In the genomic region with DNA sequence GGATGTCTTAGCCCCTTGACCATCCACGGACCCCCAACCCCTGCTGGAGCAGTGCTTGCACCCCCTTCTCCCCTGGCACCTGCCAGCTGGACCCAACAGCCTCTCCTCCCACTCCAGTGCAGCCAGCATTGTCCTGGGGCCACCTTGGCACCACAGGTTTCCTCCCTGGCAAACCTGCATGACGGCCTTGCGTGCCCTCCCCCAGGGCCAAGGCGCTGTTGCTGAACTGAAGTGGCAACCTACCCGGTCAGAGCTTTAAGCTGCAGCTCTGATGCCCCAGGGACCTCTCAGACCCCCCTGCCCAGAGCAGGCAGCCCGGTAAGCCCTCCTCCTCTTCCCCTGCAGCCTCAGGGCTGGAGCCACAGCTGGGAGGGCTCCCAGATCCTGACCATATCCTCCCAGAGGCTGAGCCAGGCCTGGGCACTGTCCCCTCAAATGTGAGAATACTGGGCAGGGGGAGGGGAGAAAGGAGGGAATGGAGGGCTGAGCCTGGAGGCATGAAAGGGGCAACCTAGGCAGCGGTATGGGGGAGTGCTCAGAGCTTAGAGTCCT, we compare ENCODE assay signal across 1 cellular context.
TF ChIP-seq lines count a peak whose summit lies in the region.

No MANE protein-coding gene starts in this region.

TF ChIP-seq in HepG2, 621 proteins besides CTCF, POLR2A, EP300 and RAD21:
- TF ChIP-seq REPIN1 (CRISPR knock-in tag; IDR thresholded peaks at IDR 0.05; ENCODE audit: borderline replicate concordance, low read depth) (peak; percentile 59; the same call in 1 of the 2 replicates), HNRNPL (IDR thresholded peaks at IDR 0.05; ENCODE audit: low read depth, low read length) (peak; percentile 79), KLF13 (CRISPR knock-in tag; IDR thresholded peaks at IDR 0.05) (no peak), NFKB2 (CRISPR knock-in tag; IDR thresholded peaks at IDR 0.05; ENCODE audit: borderline replicate concordance) (peak; percentile 9; the same call in 1 of the 2 replicates)
- TF ChIP-seq, protein P1, sequence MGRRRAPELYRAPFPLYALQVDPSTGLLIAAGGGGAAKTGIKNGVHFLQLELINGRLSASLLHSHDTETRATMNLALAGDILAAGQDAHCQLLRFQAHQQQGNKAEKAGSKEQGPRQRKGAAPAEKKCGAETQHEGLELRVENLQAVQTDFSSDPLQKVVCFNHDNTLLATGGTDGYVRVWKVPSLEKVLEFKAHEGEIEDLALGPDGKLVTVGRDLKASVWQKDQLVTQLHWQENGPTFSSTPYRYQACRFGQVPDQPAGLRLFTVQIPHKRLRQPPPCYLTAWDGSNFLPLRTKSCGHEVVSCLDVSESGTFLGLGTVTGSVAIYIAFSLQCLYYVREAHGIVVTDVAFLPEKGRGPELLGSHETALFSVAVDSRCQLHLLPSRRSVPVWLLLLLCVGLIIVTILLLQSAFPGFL (CRISPR knock-in tag; IDR thresholded peaks at IDR 0.05): no peak
